ENCODE assay signal across 8 cellular contexts in the genomic region with DNA sequence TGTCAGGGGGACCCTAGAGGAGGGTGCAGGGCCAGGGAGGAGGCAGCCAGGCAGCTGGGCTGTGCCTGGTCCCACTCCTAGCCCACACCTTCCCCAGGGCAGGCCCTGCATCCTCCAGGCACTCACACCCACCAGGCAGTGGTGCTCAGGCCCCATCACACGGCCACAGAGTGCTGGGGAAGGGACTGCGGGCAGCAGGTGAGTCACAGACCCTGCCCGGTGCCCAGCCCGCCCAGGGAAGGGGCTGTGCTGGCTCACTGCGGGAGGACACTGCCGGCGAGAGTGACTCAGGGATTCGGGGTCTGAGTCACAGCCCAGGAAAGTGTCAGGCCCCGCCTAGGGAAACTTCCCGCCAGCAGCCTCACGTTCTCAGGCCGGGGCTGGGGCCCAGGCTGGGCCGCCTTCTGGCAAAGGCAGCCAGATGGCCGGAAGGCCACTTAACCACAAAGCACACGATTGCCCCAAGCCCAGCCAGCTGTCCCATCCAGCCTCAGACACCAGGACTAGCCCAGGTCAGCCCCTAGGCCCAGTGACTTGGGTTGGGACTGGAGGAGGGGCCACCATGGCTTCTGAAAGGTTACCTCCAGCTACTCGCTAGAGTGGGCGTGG. TPM values are rescaled to one million over a fixed set of nuclear protein-coding genes. Genes with fewer than 3 reads are reported as not detected.
DNase-seq lines count a peak whose midpoint lies in the region; ATAC-seq and TF ChIP-seq lines count a peak whose summit lies in the region.

No MANE protein-coding gene starts in this region.

- H3K27me3 Mint-ChIP-seq in activated T-cell treated with anti-CD3 and anti-CD28 coated beads, Interleukin-2, amount 50 U/mL, for 4 hours (ENCODE audit: low read depth), result no peaks in the 10 kb centered on the region
- H3K27me3 Mint-ChIP-seq in osteocyte (ENCODE audit: unreplicated experiment), result no peaks in the 10 kb centered on the region

- H3K36me3 ChIP-seq in OCI-LY3 (replicated peaks; ENCODE audit: low read depth, low read length), result no peaks in the 10 kb centered on the region
- no peaks in the 10 kb centered on the region for H3K36me3 ChIP-seq in thyroid gland

- peak; percentile 30 for DNase-seq in NCI-H2171 treated with DMSO at 0.1 percent for 48 hours (lab: John Stamatoyannopoulos, UW)
- no peak for DNase-seq in NCI-H2171 (lab: John Stamatoyannopoulos, UW)
- peak; percentile 57 for DNase-seq in activated T-cell treated with anti-CD3 and anti-CD28 coated beads, Interleukin-2, amount 50 U/mL, for 4 hours
- peak; percentile 93 for DNase-seq in fibroblast of the aortic adventitia (ENCODE audit: low read depth)
- DNase-seq in osteocyte (ENCODE audit: extremely low spot score, unreplicated experiment), result peak; percentile 96
- DNase-seq in thyroid gland, result peak; percentile 59 to 65

- H2AFZ ChIP-seq in OCI-LY3 (ENCODE audit: low read depth, low read length), result peak overlapping the region; percentile 30; the same call in 1 of the 2 replicates

- peak overlapping the region; percentile 33; the same call in 1 of the 2 replicates for H3K4me2 ChIP-seq in OCI-LY3 (ENCODE audit: low read length)

- peaks cover 15% of the 10 kb centered on the region for H3K4me1 Mint-ChIP-seq in activated T-cell treated with anti-CD3 and anti-CD28 coated beads, Interleukin-2, amount 50 U/mL, for 4 hours (ENCODE audit: low read depth)
- H3K4me1 Mint-ChIP-seq in osteocyte (ENCODE audit: unreplicated experiment), result peaks cover 45% of the 10 kb centered on the region

- H3K4me1 ChIP-seq in OCI-LY3 (ENCODE audit: low read length) (peaks cover 10% of the 10 kb centered on the region; the same call in 1 of the 2 replicates), thyroid gland (peaks cover 0 to 40% of the 10 kb centered on the region in 2 donors)

- WGBS in thyroid gland, 2 donors, result 57 to 80% methylated on average over 3 to 8 of the region's 17 CpGs

- TF ChIP-seq POLR2A in thyroid gland (IDR thresholded peaks at IDR 0.05), result no peak

- H3K4me3 ChIP-seq in OCI-LY3 (ENCODE audit: low read length) (no peak overlapping the region), fibroblast of the aortic adventitia (ENCODE audit: low read depth, low read length) (no peak overlapping the region), thyroid gland (replicated peaks in 1 of 3) (no peak overlapping the region)

- TF ChIP-seq CTCF in OCI-LY3 (IDR thresholded peaks at IDR 0.05; ENCODE audit: low read depth, low read length), result no peak
- TF ChIP-seq CTCF in fibroblast of the aortic adventitia (IDR thresholded peaks at IDR 0.05; ENCODE audit: insufficient read depth, low read length), result peak; percentile 21
- peak; percentile 42 for TF ChIP-seq CTCF in osteocyte (IDR thresholded peaks at IDR 0.05)
- no peak for TF ChIP-seq CTCF in thyroid gland (IDR thresholded peaks at IDR 0.05)

- H3K27me3 ChIP-seq in OCI-LY3 (ENCODE audit: low read depth, low read length), result no peaks in the 10 kb centered on the region
- H3K27me3 ChIP-seq in thyroid gland, result no peaks in the 10 kb centered on the region

- peaks cover 13% of the 10 kb centered on the region for H3K36me3 Mint-ChIP-seq in activated T-cell treated with anti-CD3 and anti-CD28 coated beads, Interleukin-2, amount 50 U/mL, for 4 hours (ENCODE audit: insufficient read depth)
- peaks cover 35% of the 10 kb centered on the region for H3K36me3 Mint-ChIP-seq in osteocyte (ENCODE audit: unreplicated experiment)

- intact Hi-C loops in thyroid gland (cut with DNase I), result loop anchor here (10.0 kb wide), 1 partner anchor 110 kb away; no protein-coding TSS in a partner anchor

- H3K9me3 ChIP-seq in OCI-LY3 (ENCODE audit: insufficient read depth, low read length) (no peaks in the 10 kb centered on the region), thyroid gland (no peaks in the 10 kb centered on the region)

- no peaks in the 10 kb centered on the region for H3K79me2 ChIP-seq in OCI-LY3 (ENCODE audit: low read length)

- H3K9me3 Mint-ChIP-seq in activated T-cell treated with anti-CD3 and anti-CD28 coated beads, Interleukin-2, amount 50 U/mL, for 4 hours, result no peaks in the 10 kb centered on the region
- no peaks in the 10 kb centered on the region for H3K9me3 Mint-ChIP-seq in osteocyte (ENCODE audit: unreplicated experiment)

- peak overlapping the region; percentile 86 for H3K27ac Mint-ChIP-seq in osteocyte (ENCODE audit: unreplicated experiment)

- peak; percentile 81 for ATAC-seq in HG02981 (IDR thresholded peaks at IDR 0.05; ENCODE audit: unreplicated experiment)
- ATAC-seq in activated T-cell treated with anti-CD3 and anti-CD28 coated beads, Interleukin-2, amount 50 U/mL, for 4 hours, result peak; percentile 91 to 94

- no peaks in the 10 kb centered on the region for H4K20me1 ChIP-seq in OCI-LY3 (ENCODE audit: insufficient read depth, low read length)

- H3K9ac ChIP-seq in OCI-LY3 (ENCODE audit: low read length), result peak overlapping the region; percentile 1; the same call in 1 of the 2 replicates

- H3K27ac ChIP-seq in OCI-LY3 (ENCODE audit: low read length), result no peak overlapping the region
- peak overlapping the region in 1 of 3 donors; percentile 48 for H3K27ac ChIP-seq in thyroid gland

- no peak overlapping the region for H3K4me3 Mint-ChIP-seq in activated T-cell treated with anti-CD3 and anti-CD28 coated beads, Interleukin-2, amount 50 U/mL, for 4 hours
- H3K4me3 Mint-ChIP-seq in osteocyte (ENCODE audit: unreplicated experiment), result no peak overlapping the region

RNA-seq across cellular contexts. Expression of a gene that starts 42.2 kb away (rescaled TPM):
- 10 to 100 TPM; 30.3 to 34.6 (median 32.7) TPM for total RNA-seq in activated T-cell treated with anti-CD3 and anti-CD28 coated beads, Interleukin-2, amount 50 U/mL, for 4 hours
- 45.8 and 68.7 TPM in 2 replicates for total RNA-seq in fibroblast of the aortic adventitia (ENCODE audit: low replicate concordance)
- 101 TPM in 2 replicates for total RNA-seq in osteocyte
- 10 to 100 TPM; 49.2 to 68.3 (median 64.2) TPM for total RNA-seq in thyroid gland

Comparison
In these comparisons a context has a peak if more than half of its experiments do, and no peak if none do; other contexts are left out.
1. CTCF ChIP-seq: peak in fibroblast of the aortic adventitia (single experiment) and osteocyte (single experiment); none in OCI-LY3 (single experiment) and thyroid gland (0 of 6).